ENCODE assay signal across 11 cellular contexts in genomic region chr9:87606921-87607521, GRCh38.
DNase-seq lines count a peak whose midpoint lies in the region; ATAC-seq and TF ChIP-seq lines count a peak whose summit lies in the region.
"Had no signal": no experiment of that assay in that cellular context is flagged by ENCODE, and none has a peak within 500 bp of the region (broad histone marks: within the 10 kb centered on the region; RNA-seq: fewer than 3 reads in every experiment).

No MANE protein-coding gene starts in this region.

- H3K4me2 ChIP-seq in hepatocyte, result no peak overlapping the region

- H3K79me2 ChIP-seq in hepatocyte, result peaks cover 23% of the 10 kb centered on the region

- 65% methylated on average over 3 of the region's 3 CpGs for WGBS in hepatocyte (ENCODE audit: low lambda C conversion rate, missing lambda C conversion rate)
- 69 to 84% methylated on average over 3 of the region's 3 CpGs for WGBS in thyroid gland, 2 donors
- 70 to 72% methylated on average over 3 of the region's 3 CpGs for WGBS in tibial nerve, 2 donors

- ATAC-seq in activated T-cell treated with anti-CD3 and anti-CD28 coated beads, Interleukin-2, amount 50 U/mL, for 4 hours, result no peak

- no peak overlapping the region for H3K4me3 ChIP-seq in hepatocyte
- H3K4me3 ChIP-seq in thyroid gland (replicated peaks in 1 of 3), result no peak overlapping the region
- H3K4me3 ChIP-seq in tibial nerve, result no peak overlapping the region

- no peaks in the 10 kb centered on the region for H3K9me2 ChIP-seq in hepatocyte (replicated peaks; ENCODE audit: insufficient read depth)

- H3K36me3 Mint-ChIP-seq in activated T-cell treated with anti-CD3 and anti-CD28 coated beads, Interleukin-2, amount 50 U/mL, for 4 hours (ENCODE audit: insufficient read depth), result no peaks in the 10 kb centered on the region

- TF ChIP-seq CTCF in hepatocyte (IDR thresholded peaks at IDR 0.05; ENCODE audit: poor library complexity) (no peak), thyroid gland (IDR thresholded peaks at IDR 0.05) (no peak), tibial nerve (IDR thresholded peaks at IDR 0.05) (no peak)

- H3K9me3 ChIP-seq in hepatocyte (ENCODE audit: low read depth) (no peaks in the 10 kb centered on the region), thyroid gland (no peaks in the 10 kb centered on the region), tibial nerve (no peaks in the 10 kb centered on the region)

- H3K4me1 ChIP-seq in hepatocyte (ENCODE audit: insufficient read depth) (peaks cover 12% of the 10 kb centered on the region), thyroid gland (peaks cover 17 to 22% of the 10 kb centered on the region in 2 donors), tibial nerve (no peaks in the 10 kb centered on the region)

- no peaks in the 10 kb centered on the region for H3K27me3 ChIP-seq in hepatocyte
- no peaks in the 10 kb centered on the region for H3K27me3 ChIP-seq in thyroid gland
- no peaks in the 10 kb centered on the region for H3K27me3 ChIP-seq in tibial nerve

- no peaks in the 10 kb centered on the region for H3K9me3 Mint-ChIP-seq in activated T-cell treated with anti-CD3 and anti-CD28 coated beads, Interleukin-2, amount 50 U/mL, for 4 hours

- no peak for TF ChIP-seq EP300 in tibial nerve (IDR thresholded peaks at IDR 0.05)

- intact Hi-C loops in thyroid gland (cut with DNase I), result no loop called here

- no peak overlapping the region for H2AFZ ChIP-seq in hepatocyte

- H3K27ac ChIP-seq in angular gyrus (ENCODE audit: low read depth, low read length) (peak overlapping the region; percentile 11), hepatocyte (peak overlapping the region; percentile 57), thyroid gland (peak overlapping the region in 2 of 3 donors; percentile 34 to 61), tibial nerve (no peak overlapping the region)

- TF ChIP-seq POLR2A in thyroid gland (IDR thresholded peaks at IDR 0.05) (no peak), tibial nerve (IDR thresholded peaks at IDR 0.05) (no peak)

- DNase-seq in HCEC 1CT (peak; percentile 93), hepatocyte (ENCODE audit: low spot score) (no peak), thyroid gland (peak in 1 of 2 donors; percentile 27), NCI-H1105 (lab: John Stamatoyannopoulos, UW) (no peak), mesenteric fat pad (ENCODE audit: low spot score) (no peak), tibial nerve (ENCODE audit: low spot score in 2 of 2) (no peak)
- no peak for DNase-seq in activated T-cell treated with anti-CD3 and anti-CD28 coated beads, Interleukin-2, amount 50 U/mL, for 4 hours
- DNase-seq: activated CD8-positive, alpha-beta memory T cell treated with anti-CD3 and anti-CD28 coated beads, Interleukin-2, amount 50 U/mL, for 4 hours; KG1; NCI-H526 treated with DMSO at 0.1 percent for 48 hours had no signal

- H3K27me3 Mint-ChIP-seq in activated T-cell treated with anti-CD3 and anti-CD28 coated beads, Interleukin-2, amount 50 U/mL, for 4 hours (ENCODE audit: low read depth), result peaks cover 27% of the 10 kb centered on the region

- H3K4me3 Mint-ChIP-seq in activated T-cell treated with anti-CD3 and anti-CD28 coated beads, Interleukin-2, amount 50 U/mL, for 4 hours, result no peak overlapping the region

- peaks cover 5% of the 10 kb centered on the region for H3K4me1 Mint-ChIP-seq in activated T-cell treated with anti-CD3 and anti-CD28 coated beads, Interleukin-2, amount 50 U/mL, for 4 hours (ENCODE audit: low read depth)

- no peaks in the 10 kb centered on the region for H4K20me1 ChIP-seq in hepatocyte (ENCODE audit: insufficient read depth, poor library complexity, severe bottlenecking)

- H3K36me3 ChIP-seq in hepatocyte (replicated peaks; ENCODE audit: insufficient read depth, low read depth) (no peaks in the 10 kb centered on the region), thyroid gland (peaks cover 0 to 3% of the 10 kb centered on the region in 2 donors), tibial nerve (peaks cover 0 to 11% (median 0%) of the 10 kb centered on the region in 3 donors)

Comparison
In these comparisons a context has a peak if more than half of its experiments do, and no peak if none do; other contexts are left out.
1. H3K27ac ChIP-seq: peak in angular gyrus (single experiment), hepatocyte (single experiment) and thyroid gland (2 of 3); none in tibial nerve (0 of 4).